In genomic region chr9:122940603-122941559, GRCh38 we compare ENCODE assay signal across 8 cellular contexts. TPM values are rescaled to one million over a fixed set of nuclear protein-coding genes. Genes with fewer than 3 reads are reported as not detected.
A peak's percentile ranks its signal among the peaks of the same experiment; 100 is the strongest.
DNase-seq lines count a peak whose midpoint lies in the region; ATAC-seq and TF ChIP-seq lines count a peak whose summit lies in the region.

TSS of gene RABGAP1 (plus strand) at chr9:122941020. CDS start at chr9:122957060, 16,040 bp downstream.

- H3K27me3 Mint-ChIP-seq in activated B cell treated with CpG ODN at 0.5 μM for 24 hours = no peaks in the 10 kb centered on the region

- intact Hi-C loops in activated B cell treated with CpG ODN at 0.5 μM for 24 hours (cut with micrococcal nuclease) = loop anchor here (1.0 kb wide), 4 partner anchors 10 to 113 kb away; partner anchors contain the start of genes PDCL, RC3H2, ZBTB26 and ZBTB6
- intact Hi-C loops in spleen (cut with DNase I; ENCODE audit: low total_unique reads) = no loop called here

- POLR2A ChIA-PET in AG04450 (lab: Yijun Ruan, JAX) (interaction anchor here (0.5 to 1.6 kb wide), 14 partner anchors 10 to 153 kb away, joined by 3 to 38 read pairs (median 4); partner anchors contain the start of genes PDCL, RC3H2, ZBTB26 and ZBTB6), activated B cell treated with CpG ODN at 0.5 μM for 24 hours (lab: Charles Lee) (interaction anchor here (0.5 to 2.7 kb wide), 20 partner anchors 10 to 1322 kb away, joined by 3 to 73 read pairs (median 4); partner anchors contain the start of genes PDCL, RC3H2, ZBTB26 and ZBTB6)

- peaks cover 0 to 37% (median 13%) of the 10 kb centered on the region in 6 donors for H3K36me3 ChIP-seq in spleen

- H3K27me3 ChIP-seq in AG04450 (ENCODE audit: control insufficient read depth, insufficient read depth, low read length) (no peaks in the 10 kb centered on the region), spleen (replicated peaks in 1 of 7) (no peaks in the 10 kb centered on the region)

- TF ChIP-seq POLR2A in spleen (IDR thresholded peaks at IDR 0.05) = peak in 1 of 3 donors; percentile 61

- CTCF ChIA-PET in AG04450 (lab: Charles Lee) = interaction anchor here (0.8 to 1.1 kb wide), 3 partner anchors 9 to 285 kb away, joined by 3 to 5 read pairs (median 3); partner anchors contain the start of gene ZBTB26
- CTCF ChIA-PET in activated B cell treated with CpG ODN at 0.5 μM for 24 hours (lab: Charles Lee) = interaction anchor here (0.7 to 1.7 kb wide), 2 partner anchors 9 to 28 kb away, joined by 3 to 7 read pairs; partner anchors contain the start of genes ZBTB26 and ZBTB6

- DNase-seq in AG04450 (ENCODE audit: low read depth, low spot score) (peak; percentile 95), NCI-H226 (peak; percentile 96), activated B cell treated with CpG ODN at 0.5 μM for 24 hours (peak; percentile 89), caudate nucleus (lab: John Stamatoyannopoulos, UW) (peak; percentile 77 to 99 (median 97)), inferior parietal cortex (ENCODE audit: extremely low spot score) (peak; percentile 99), spleen (peak; percentile 100)

- WGBS in spleen, 5 donors = 0 to 1% (median 0%) methylated on average over 18 to 55 of the region's 56 CpGs

- ATAC-seq in GM18909 (IDR thresholded peaks at IDR 0.05; ENCODE audit: poor library complexity, unreplicated experiment) = peak; percentile 97
- ATAC-seq in HG03175 (IDR thresholded peaks at IDR 0.05; ENCODE audit: unreplicated experiment) = peak; percentile 98
- peak; percentile 98 for ATAC-seq in activated B cell treated with CpG ODN at 0.5 μM for 24 hours (ENCODE audit: low read depth)

- H3K4me1 ChIP-seq in spleen = peaks cover 10 to 62% (median 39%) of the 10 kb centered on the region in 6 donors

- peaks cover 27% of the 10 kb centered on the region for H3K4me1 Mint-ChIP-seq in activated B cell treated with CpG ODN at 0.5 μM for 24 hours

- no peaks in the 10 kb centered on the region for H3K9me3 Mint-ChIP-seq in activated B cell treated with CpG ODN at 0.5 μM for 24 hours

- H3K4me3 ChIP-seq in AG04450 (ENCODE audit: low read depth, low read length) (peak within 1 kb of the TSS; percentile 90), spleen (peak within 1 kb of the TSS; percentile 60 to 93 (median 78))

- H3K4me3 Mint-ChIP-seq in activated B cell treated with CpG ODN at 0.5 μM for 24 hours = peak within 1 kb of the TSS; percentile 93

- H3K36me3 Mint-ChIP-seq in activated B cell treated with CpG ODN at 0.5 μM for 24 hours (ENCODE audit: low read depth) = peaks cover 32% of the 10 kb centered on the region

- H3K27ac ChIP-seq in AG04450 (ENCODE audit: low read depth, low read length) (peak within 1 kb of the TSS; percentile 86), caudate nucleus (ENCODE audit: low read depth, low read length) (peak within 1 kb of the TSS; percentile 81), spleen (peak within 1 kb of the TSS; percentile 79 to 93 (median 88))

- H3K9me3 ChIP-seq in AG04450 (ENCODE audit: control insufficient read depth, insufficient read depth, low read length) (no peaks in the 10 kb centered on the region; the same call in 1 of the 2 replicates), spleen (no peaks in the 10 kb centered on the region)

- H3K27ac Mint-ChIP-seq in activated B cell treated with CpG ODN at 0.5 μM for 24 hours = peak within 1 kb of the TSS; percentile 79

- TF ChIP-seq CTCF in AG04450 (IDR thresholded peaks at IDR 0.05; ENCODE audit: low read depth, low read length) = no peak
- TF ChIP-seq CTCF in activated B cell treated with CpG ODN at 0.5 μM for 24 hours (IDR thresholded peaks at IDR 0.05) = no peak
- peak in 1 of 11 experiments; percentile 7 for TF ChIP-seq CTCF in spleen (IDR thresholded peaks at IDR 0.05 in 8 of 11, conservative IDR thresholded peaks at IDR 0.05 in 3 of 11)

RNA-seq across cellular contexts. Expression of gene RABGAP1, which starts in this region (rescaled TPM):
- polyA plus RNA-seq in AG04450 (2011; rRNA removed) (56.4 and 69.4 TPM in 2 replicates), spleen (10 to 100 TPM in 1 of 3 donors, 1 to 10 TPM in 2; 7.4 to 11.8 (median 7.7) TPM)
- 82.3 and 95.9 TPM in 2 replicates for polyA minus RNA-seq in AG04450 (2011; rRNA and poly(A)+ RNA removed)
- total RNA-seq in activated B cell treated with CpG ODN at 0.5 μM for 24 hours (47.4 and 58.1 TPM in 2 replicates), spleen (10 to 100 TPM; 43.2 to 65.7 (median 54.8) TPM)

Comparison
In these comparisons a context has a peak if more than half of its experiments do, and no peak if none do; other contexts are left out.
1. Peak in every context shown above with its lines: DNase-seq, ATAC-seq, H3K4me3 ChIP-seq and H3K27ac ChIP-seq.